Comparison of ENCODE assay signal across 23 cellular contexts in the genomic region with DNA sequence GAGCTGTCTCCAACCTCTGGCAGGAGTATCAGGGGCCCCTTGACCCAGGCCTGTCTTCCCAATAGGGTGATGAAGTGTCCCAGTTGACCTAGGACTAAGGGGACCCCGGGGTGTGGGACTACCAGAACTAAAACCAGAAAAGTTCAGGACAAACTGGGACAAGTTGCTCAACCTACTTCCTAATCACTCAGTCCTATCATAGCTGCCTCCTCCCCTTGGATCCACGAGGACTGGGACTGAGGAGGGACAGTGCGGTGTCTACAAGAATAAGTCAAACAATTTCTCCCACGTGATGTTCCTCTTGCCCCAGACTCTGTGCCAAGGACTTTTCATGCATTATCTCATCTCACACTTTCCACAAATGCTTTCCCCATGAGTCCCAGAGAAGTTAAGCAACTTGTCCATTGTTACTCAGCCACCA. TPM values are rescaled to one million over a fixed set of nuclear protein-coding genes. Genes with fewer than 3 reads are reported as not detected.
A peak's percentile ranks its signal among the peaks of the same experiment; 100 is the strongest.
DNase-seq lines count a peak whose midpoint lies in the region; ATAC-seq and TF ChIP-seq lines count a peak whose summit lies in the region.
"Had no signal": no experiment of that assay in that cellular context is flagged by ENCODE, and none has a peak within 500 bp of the region (broad histone marks: within the 10 kb centered on the region; RNA-seq: fewer than 3 reads in every experiment).

No MANE protein-coding gene starts in this region.

- no peak for TF ChIP-seq CTCF in gastroesophageal sphincter (IDR thresholded peaks at IDR 0.05)
- TF ChIP-seq CTCF in suprapubic skin (IDR thresholded peaks at IDR 0.05) = no peak

- TF ChIP-seq POLR2A in gastroesophageal sphincter (IDR thresholded peaks at IDR 0.05) = no peak
- no peak for TF ChIP-seq POLR2A in suprapubic skin (IDR thresholded peaks at IDR 0.05)

- peak; percentile 50 for ATAC-seq in gastroesophageal sphincter
- ATAC-seq: effector memory CD8-positive, alpha-beta T cell; SK-N-SH treated with all-trans-retinoic acid at 6 μM for 48 hours had no signal

- H3K4me3 ChIP-seq in adipocyte (ENCODE audit: low read length) (peak overlapping the region; percentile 56), gastroesophageal sphincter (no peak overlapping the region), suprapubic skin (no peak overlapping the region)

- peak; percentile 12 for DNase-seq in activated CD8-positive, alpha-beta memory T cell treated with anti-CD3 and anti-CD28 coated beads, Interleukin-2, amount 50 U/mL, for 48 hours
- no peak for DNase-seq in activated CD8-positive, alpha-beta memory T cell treated with anti-CD3 and anti-CD28 coated beads for 24 hours
- DNase-seq in adipocyte (ENCODE audit: low read depth) = no peak
- DNase-seq in suprapubic skin (ENCODE audit: low spot score in 2 of 2) = peak in 1 of 2 donors; percentile 74
- no peak for DNase-seq in cerebellar nuclear complex (lab: John Stamatoyannopoulos, UW)
- no peak for DNase-seq in iPS-NIHi7 (ENCODE audit: extremely low spot score)
- DNase-seq in NCI-H446 (lab: John Stamatoyannopoulos, UW) = no peak
- DNase-seq: activated CD4-positive, alpha-beta T cell treated with anti-CD3 and anti-CD28 coated beads, Interleukin-2, amount 10 ng/mL, durations not matched to agents 24 days and 14 days; activated naive CD8-positive, alpha-beta T cell treated with anti-CD3 and anti-CD28 coated beads for 36 hours; DMS79 treated with DMSO at 0.1 percent for 48 hours; effector memory CD8-positive, alpha-beta T cell; H7; NCI-H1105 treated with DMSO at 0.1 percent for 48 hours; NCI-H2029; NCI-H2227 treated with DMSO at 0.1 percent for 48 hours; NCI-H748 treated with DMSO at 0.1 percent for 48 hours; occipital lobe; small intestine; stimulated activated CD4-positive, alpha-beta T cell treated with anti-CD3 and anti-CD28 coated beads, Interleukin-2, amount 100 ng/mL, for 24 hours; T-helper 2 cell; WERI-Rb-1 had no signal

- TF ChIP-seq EP300 in gastroesophageal sphincter (IDR thresholded peaks at IDR 0.05) (no peak), suprapubic skin (IDR thresholded peaks at IDR 0.05) (no peak)

- no peak overlapping the region for H3K27ac ChIP-seq in gastroesophageal sphincter
- peak overlapping the region; percentile 89 for H3K27ac ChIP-seq in suprapubic skin
- H3K27ac ChIP-seq: WERI-Rb-1 had no signal

- H3K9me3 ChIP-seq in adipocyte (ENCODE audit: control insufficient read depth, low read length) = peaks cover 13% of the 10 kb centered on the region
- H3K9me3 ChIP-seq in gastroesophageal sphincter = peaks cover 0 to 15% (median 0%) of the 10 kb centered on the region in 3 donors
- H3K9me3 ChIP-seq in suprapubic skin = peaks cover 3% of the 10 kb centered on the region

- peaks cover 34% of the 10 kb centered on the region for H3K4me1 ChIP-seq in adipocyte (ENCODE audit: control insufficient read depth, insufficient read depth, low read length)
- no peaks in the 10 kb centered on the region for H3K4me1 ChIP-seq in gastroesophageal sphincter
- peaks cover 4% of the 10 kb centered on the region for H3K4me1 ChIP-seq in suprapubic skin

- no peaks in the 10 kb centered on the region for H3K36me3 ChIP-seq in adipocyte (ENCODE audit: control insufficient read depth, insufficient read depth, low read length, severe bottlenecking)
- H3K36me3 ChIP-seq in gastroesophageal sphincter = no peaks in the 10 kb centered on the region
- no peaks in the 10 kb centered on the region for H3K36me3 ChIP-seq in suprapubic skin
- H3K36me3 ChIP-seq: WERI-Rb-1 had no signal

- WGBS in gastroesophageal sphincter (ENCODE audit: low coverage in 1 of 2), 2 donors = 74 to 78% methylated on average over 3 to 4 of the region's 4 CpGs
- 81% methylated on average over 4 of the region's 4 CpGs for WGBS in suprapubic skin

- H3K27me3 ChIP-seq in adipocyte (replicated peaks; ENCODE audit: control insufficient read depth, insufficient read depth, low read length) = peaks cover 3% of the 10 kb centered on the region
- H3K27me3 ChIP-seq in gastroesophageal sphincter = no peaks in the 10 kb centered on the region
- no peaks in the 10 kb centered on the region for H3K27me3 ChIP-seq in suprapubic skin

- H3K9ac ChIP-seq in adipocyte (ENCODE audit: low read length) = peak overlapping the region; percentile 81

RNA-seq across cellular contexts. Expression of gene SLCO2A1, which starts 49.4 kb away (rescaled TPM):
- total RNA-seq in gastroesophageal sphincter = 10 to 100 TPM in 3 of 4 donors, 1 to 10 TPM in 1; 7.8 to 12.0 (median 11.1) TPM
- 10 to 100 TPM; 25.0 to 38.7 (median 29.4) TPM for total RNA-seq in suprapubic skin
- total RNA-seq: activated CD4-positive, alpha-beta T cell treated with anti-CD3 and anti-CD28 coated beads, Interleukin-2, amount 10 ng/mL, durations not matched to agents 24 days and 14 days had no signal
